In the genomic region with DNA sequence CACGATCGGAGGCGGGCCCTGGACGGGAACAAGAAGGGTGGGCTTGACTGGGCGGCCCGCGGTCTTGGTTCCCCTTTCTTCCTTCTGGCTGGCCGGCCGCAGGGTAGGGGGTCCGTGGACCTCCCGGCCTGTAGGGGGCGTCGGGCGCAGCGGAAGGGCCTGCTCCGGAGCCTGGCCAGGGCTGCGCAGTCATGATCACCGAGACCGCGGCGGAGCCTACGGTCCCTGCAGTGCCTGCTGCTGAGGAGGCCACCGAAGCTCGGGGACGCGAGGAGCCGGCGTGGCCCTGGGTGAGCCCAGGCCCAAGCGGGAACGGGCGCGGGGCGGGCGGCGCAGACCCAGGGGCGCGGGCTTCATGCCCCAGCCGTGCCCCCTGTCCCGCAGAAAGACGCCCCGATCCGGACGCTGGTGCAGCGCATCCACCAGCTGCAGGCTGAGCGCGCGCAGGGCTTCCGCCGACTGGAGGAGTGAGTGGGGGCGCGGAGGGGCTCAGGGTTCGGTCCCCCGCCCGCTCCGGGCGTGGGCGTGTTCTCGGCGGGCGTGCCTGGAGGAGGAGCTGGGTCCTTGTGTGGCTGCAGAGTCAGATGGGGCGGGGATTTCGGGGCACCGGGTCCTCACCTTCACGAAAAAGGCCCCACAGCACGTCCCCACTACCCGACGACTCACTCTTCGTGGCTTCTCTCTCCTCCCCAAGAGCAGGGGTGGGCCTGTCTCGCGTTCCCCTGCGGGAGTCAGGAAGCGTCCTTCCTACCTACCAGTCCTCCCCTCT, we compare ENCODE assay signal across 1 cellular context.
A peak's percentile ranks its signal among the peaks of the same experiment; 100 is the strongest.
TF ChIP-seq lines count a peak whose summit lies in the region.

Gene REX1BD (plus strand): TSS at position 188 of the 769 bp plus-strand sequence. CDS start 4 bp downstream, at position 192.

TF ChIP-seq in SK-N-SH, 30 proteins besides CTCF, POLR2A, EP300 and RAD21:
- TF ChIP-seq REST (IDR thresholded peaks at IDR 0.05; ENCODE audit: low read depth, low read length) (no peak), YY1 (IDR thresholded peaks at IDR 0.05; ENCODE audit: low read depth) (no peak), MEF2A (IDR thresholded peaks at IDR 0.05; ENCODE audit: borderline replicate concordance, low read depth) (no peak), POLR2AphosphoS5 (IDR thresholded peaks at IDR 0.05; ENCODE audit: low read depth, low read length) (peak; percentile 52), CHD2 (IDR thresholded peaks at IDR 0.05; ENCODE audit: low read length, partially characterized antibody) (peak; percentile 34), FOSL2 (IDR thresholded peaks at IDR 0.05; ENCODE audit: borderline replicate concordance, low read depth) (no peak), RFX5 (IDR thresholded peaks at IDR 0.05; ENCODE audit: low read length) (no peak), NRF1 (IDR thresholded peaks at IDR 0.05; ENCODE audit: low read depth, low read length) (peak; percentile 1; the same call in 1 of the 2 replicates), FOXJ3 (CRISPR knock-in tag; IDR thresholded peaks at IDR 0.05) (0 out of 2 replicates have a peak, but pooled peaks have one; percentile 40), TAF1 (IDR thresholded peaks at IDR 0.05; ENCODE audit: borderline replicate concordance, low read depth, low read length) (peak; percentile 68; the same call in 1 of the 2 replicates), GABPA (IDR thresholded peaks at IDR 0.05; ENCODE audit: low read depth) (peak; percentile 42; the same call in 1 of the 2 replicates), PBX3 (IDR thresholded peaks at IDR 0.05) (no peak), RCOR1 (IDR thresholded peaks at IDR 0.05; ENCODE audit: low read length) (peak; percentile 24; the same call in 1 of the 2 replicates), USF1 (IDR thresholded peaks at IDR 0.05; ENCODE audit: borderline replicate concordance, low read depth) (no peak), NFIC (IDR thresholded peaks at IDR 0.05; ENCODE audit: borderline replicate concordance) (no peak), SMC3 (IDR thresholded peaks at IDR 0.05; ENCODE audit: low read depth, low read length) (peak; percentile 2; the same call in 1 of the 2 replicates), ELF1 (IDR thresholded peaks at IDR 0.05) (0 out of 2 replicates have a peak, but pooled peaks have one; percentile 21), GATA2 (CRISPR knock-in tag; IDR thresholded peaks at IDR 0.05) (no peak), MAX (IDR thresholded peaks at IDR 0.05; ENCODE audit: low read depth) (peak; percentile 77; the same call in 1 of the 2 replicates), TEAD4 (IDR thresholded peaks at IDR 0.05; ENCODE audit: borderline replicate concordance, insufficient read depth) (peak; percentile 28; the same call in 1 of the 2 replicates), FOXM1 (IDR thresholded peaks at IDR 0.05; ENCODE audit: low read depth) (no peak), JUND (IDR thresholded peaks at IDR 0.05) (no peak), SIN3A (IDR thresholded peaks at IDR 0.05; ENCODE audit: borderline replicate concordance, low read depth, low read length) (peak; percentile 86; the same call in 1 of the 2 replicates), RXRA (IDR thresholded peaks at IDR 0.05; ENCODE audit: borderline replicate concordance, low read depth) (no peak), MXI1 (IDR thresholded peaks at IDR 0.05; ENCODE audit: low read depth, low read length) (no peak), IRF3 (IDR thresholded peaks at IDR 0.05; ENCODE audit: low read depth, low read length) (no peak), EZH2phosphoT487 (IDR thresholded peaks at IDR 0.05; ENCODE audit: borderline replicate concordance, low read depth) (no peak), TCF12 (IDR thresholded peaks at IDR 0.05) (no peak)
- TF ChIP-seq, protein P1, sequence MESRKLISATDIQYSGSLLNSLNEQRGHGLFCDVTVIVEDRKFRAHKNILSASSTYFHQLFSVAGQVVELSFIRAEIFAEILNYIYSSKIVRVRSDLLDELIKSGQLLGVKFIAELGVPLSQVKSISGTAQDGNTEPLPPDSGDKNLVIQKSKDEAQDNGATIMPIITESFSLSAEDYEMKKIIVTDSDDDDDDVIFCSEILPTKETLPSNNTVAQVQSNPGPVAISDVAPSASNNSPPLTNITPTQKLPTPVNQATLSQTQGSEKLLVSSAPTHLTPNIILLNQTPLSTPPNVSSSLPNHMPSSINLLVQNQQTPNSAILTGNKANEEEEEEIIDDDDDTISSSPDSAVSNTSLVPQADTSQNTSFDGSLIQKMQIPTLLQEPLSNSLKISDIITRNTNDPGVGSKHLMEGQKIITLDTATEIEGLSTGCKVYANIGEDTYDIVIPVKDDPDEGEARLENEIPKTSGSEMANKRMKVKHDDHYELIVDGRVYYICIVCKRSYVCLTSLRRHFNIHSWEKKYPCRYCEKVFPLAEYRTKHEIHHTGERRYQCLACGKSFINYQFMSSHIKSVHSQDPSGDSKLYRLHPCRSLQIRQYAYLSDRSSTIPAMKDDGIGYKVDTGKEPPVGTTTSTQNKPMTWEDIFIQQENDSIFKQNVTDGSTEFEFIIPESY (IDR thresholded peaks at IDR 0.05; ENCODE audit: borderline replicate concordance, low read depth), result no peak
- TF ChIP-seq, protein P2, sequence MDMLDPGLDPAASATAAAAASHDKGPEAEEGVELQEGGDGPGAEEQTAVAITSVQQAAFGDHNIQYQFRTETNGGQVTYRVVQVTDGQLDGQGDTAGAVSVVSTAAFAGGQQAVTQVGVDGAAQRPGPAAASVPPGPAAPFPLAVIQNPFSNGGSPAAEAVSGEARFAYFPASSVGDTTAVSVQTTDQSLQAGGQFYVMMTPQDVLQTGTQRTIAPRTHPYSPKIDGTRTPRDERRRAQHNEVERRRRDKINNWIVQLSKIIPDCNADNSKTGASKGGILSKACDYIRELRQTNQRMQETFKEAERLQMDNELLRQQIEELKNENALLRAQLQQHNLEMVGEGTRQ (IDR thresholded peaks at IDR 0.05; ENCODE audit: borderline replicate concordance, low read depth, low read length), result no peak
